In genomic region chr12:12947902-12948301, GRCh38 we compare ENCODE assay signal across 26 cellular contexts. TPM values are rescaled to one million over a fixed set of nuclear protein-coding genes. Genes with fewer than 3 reads are reported as not detected.
A peak's percentile ranks its signal among the peaks of the same experiment; 100 is the strongest.
DNase-seq lines count a peak whose midpoint lies in the region; ATAC-seq and TF ChIP-seq lines count a peak whose summit lies in the region.
"Had no signal": no experiment of that assay in that cellular context is flagged by ENCODE, and none has a peak within 500 bp of the region (broad histone marks: within the 10 kb centered on the region; RNA-seq: fewer than 3 reads in every experiment).

No MANE protein-coding gene starts in this region.

- no peak for TF ChIP-seq POLR2A in GM18505 (IDR thresholded peaks at IDR 0.05; ENCODE audit: borderline replicate concordance, extremely low read depth, insufficient read depth, insufficient read length)

- H4K20me1 ChIP-seq in MM.1S (ENCODE audit: insufficient read depth, low read length): no peaks in the 10 kb centered on the region
- no peaks in the 10 kb centered on the region for H4K20me1 ChIP-seq in osteoblast (ENCODE audit: insufficient read depth, low read length)
- H4K20me1 ChIP-seq: BLaER1 had no signal

- H3K79me2 ChIP-seq in MM.1S (ENCODE audit: low read length) (peaks cover 78% of the 10 kb centered on the region), osteoblast (ENCODE audit: insufficient read depth, low read length) (no peaks in the 10 kb centered on the region)

- DNase-seq in MM.1S (no peak), dorsolateral prefrontal cortex (no peak), left lobe of liver (ENCODE audit: low spot score) (no peak), osteoblast (ENCODE audit: insufficient read length, low spot score, missing footprints) (peak; percentile 26), NCI-H510A (lab: John Stamatoyannopoulos, UW) (no peak), retina (no peak)
- DNase-seq: CD4-positive, CD25-positive, alpha-beta regulatory T cell; HFFc6; IMR-90; KG1; NCI-H1048; NCI-H1417; NCI-H1694; NCI-H2029 treated with DMSO at 0.1 percent for 48 hours; NCI-H446 treated with DMSO at 0.1 percent for 48 hours; NCI-H526 treated with DMSO at 0.1 percent for 48 hours; OCI-M1; Peyer's patch; SIG-M5 had no signal

- no peaks in the 10 kb centered on the region for H3K9me2 ChIP-seq in MM.1S (replicated peaks; ENCODE audit: insufficient read depth, low read length)

- no peak for TF ChIP-seq CTCF in MM.1S (IDR thresholded peaks at IDR 0.05; ENCODE audit: low read length)
- no peak for TF ChIP-seq CTCF in dorsolateral prefrontal cortex (IDR thresholded peaks at IDR 0.05 in 54 of 56, conservative IDR thresholded peaks at IDR 0.05 in 2 of 56; ENCODE audit: low read depth in 1 of 56, partially characterized antibody in 56 of 56)
- TF ChIP-seq CTCF in osteoblast (IDR thresholded peaks at IDR 0.05; ENCODE audit: extremely low read depth, low read depth, low read length): no peak

- H3K36me3 ChIP-seq in MM.1S (replicated peaks; ENCODE audit: insufficient read depth, low read length): peaks cover 2% of the 10 kb centered on the region; the same call in 1 of the 2 replicates
- no peaks in the 10 kb centered on the region for H3K36me3 ChIP-seq in osteoblast (ENCODE audit: insufficient read depth, low read length)
- H3K36me3 ChIP-seq: BLaER1, HAP-1, Peyer's patch had no signal

- H3K4me2 ChIP-seq in MM.1S (ENCODE audit: low read depth, low read length) (peak overlapping the region; percentile 94), osteoblast (ENCODE audit: insufficient read depth, low read length) (no peak overlapping the region)
- H3K4me2 ChIP-seq: BLaER1, GM23338 had no signal

- no peak overlapping the region for H3K27ac ChIP-seq in MM.1S (ENCODE audit: low read length)
- peak overlapping the region in 58 of 59 donors; percentile 78 to 100 (median 96) for H3K27ac ChIP-seq in dorsolateral prefrontal cortex
- H3K27ac ChIP-seq in osteoblast (ENCODE audit: low read depth, low read length): peak overlapping the region; percentile 9
- H3K27ac ChIP-seq: BLaER1, Peyer's patch, SK-N-MC had no signal

- H3F3A ChIP-seq in MM.1S (ENCODE audit: insufficient read depth, low read length): peaks cover 20% of the 10 kb centered on the region

- 0 out of 2 replicates have a peak overlapping the region, but pooled peaks have one; percentile 1 for H3K4me3 ChIP-seq in MM.1S (ENCODE audit: low read length)
- no peak overlapping the region for H3K4me3 ChIP-seq in dorsolateral prefrontal cortex
- H3K4me3 ChIP-seq in osteoblast (ENCODE audit: insufficient read depth, low read length): no peak overlapping the region
- H3K4me3 ChIP-seq: BLaER1, GM23338, HAP-1, Peyer's patch, SK-N-MC had no signal

- intact Hi-C loops in dorsolateral prefrontal cortex (cut with DNase I): no loop called here

- H3K9ac ChIP-seq in MM.1S (ENCODE audit: low read length): no peak overlapping the region
- H3K9ac ChIP-seq: BLaER1 had no signal

- H3K4me1 ChIP-seq in MM.1S (ENCODE audit: low read length) (peaks cover 46% of the 10 kb centered on the region), osteoblast (ENCODE audit: insufficient read depth, low read length) (peaks cover 18% of the 10 kb centered on the region)
- H3K4me1 ChIP-seq: BLaER1, HAP-1, Peyer's patch had no signal

- H3K27me3 ChIP-seq in MM.1S (replicated peaks; ENCODE audit: insufficient read depth, low read length) (no peaks in the 10 kb centered on the region), dorsolateral prefrontal cortex (no peaks in the 10 kb centered on the region), osteoblast (ENCODE audit: insufficient read depth, low read length) (no peaks in the 10 kb centered on the region)
- H3K27me3 ChIP-seq: BLaER1, Peyer's patch had no signal

- H2AFZ ChIP-seq in MM.1S (ENCODE audit: low read length) (no peak overlapping the region), osteoblast (ENCODE audit: low read length) (no peak overlapping the region)
- H2AFZ ChIP-seq: GM23338 had no signal

- ATAC-seq in left lobe of liver (peak; percentile 60), GM18505 (IDR thresholded peaks at IDR 0.05; ENCODE audit: unreplicated experiment) (no peak), GM21367 (IDR thresholded peaks at IDR 0.05; ENCODE audit: unreplicated experiment) (no peak)
- ATAC-seq: GM23338 had no signal

- H3K9me3 ChIP-seq in MM.1S (replicated peaks; ENCODE audit: insufficient read depth, low read length) (no peaks in the 10 kb centered on the region), osteoblast (ENCODE audit: low read depth, low read length) (no peaks in the 10 kb centered on the region)
- H3K9me3 ChIP-seq: BLaER1, HAP-1, Peyer's patch had no signal

RNA-seq across cellular contexts. Expression of gene GPRC5D, which starts 4.1 kb away (rescaled TPM):
- total RNA-seq in dorsolateral prefrontal cortex: under 1 TPM in 2 of 120 experiments, not detected in 118; 0.45 to 0.73 TPM
- total RNA-seq in left lobe of liver: not detected
- total RNA-seq in osteoblast: not detected in 2 replicates
- total RNA-seq: A172; CD4-positive, CD25-positive, alpha-beta regulatory T cell; GM23338; HFFc6; IMR-90 had no signal

RNA-seq across cellular contexts. Expression of gene HEBP1, which starts 52.2 kb away (rescaled TPM):
- 10 to 100 TPM; 24.8 to 61.5 (median 37.8) TPM for total RNA-seq in dorsolateral prefrontal cortex
- total RNA-seq in left lobe of liver: 86.6 TPM
- 16.6 and 20.3 TPM in 2 replicates for total RNA-seq in osteoblast

RNA-seq across cellular contexts. Expression of gene GPRC5A, which starts 56.5 kb away (rescaled TPM):
- total RNA-seq in dorsolateral prefrontal cortex (10 to 100 TPM in 1 of 120 experiments, 1 to 10 TPM in 51, under 1 TPM in 66, not detected in 2; 0.07 to 26.8 (median 0.88) TPM), left lobe of liver (0.73 TPM), osteoblast (2.7 and 4.7 TPM in 2 replicates)
